18 cellular contexts compared by ENCODE assay signal in the genomic region with DNA sequence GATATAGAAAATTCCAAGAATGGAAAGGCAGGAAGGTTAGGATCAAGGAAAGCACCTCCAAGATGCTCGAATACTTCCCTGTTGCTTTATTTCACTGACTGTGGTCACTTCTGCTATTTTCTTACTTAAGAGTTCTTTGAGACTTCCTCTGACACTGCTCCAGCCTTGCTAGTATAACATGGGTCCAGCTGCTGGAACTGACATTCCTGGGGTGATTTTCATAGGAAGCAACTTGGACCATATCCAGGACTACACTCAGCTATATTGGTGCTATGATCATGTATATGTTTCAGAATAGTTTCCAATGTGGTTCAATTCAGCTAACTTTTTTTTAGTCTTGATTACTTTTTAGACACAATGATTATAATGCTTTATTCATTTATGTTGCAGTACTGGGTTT.
A peak's percentile ranks its signal among the peaks of the same experiment; 100 is the strongest.
DNase-seq lines count a peak whose midpoint lies in the region; ATAC-seq and TF ChIP-seq lines count a peak whose summit lies in the region.
"Had no signal": no experiment of that assay in that cellular context is flagged by ENCODE, and none has a peak within 500 bp of the region (broad histone marks: within the 10 kb centered on the region; RNA-seq: fewer than 3 reads in every experiment).

No MANE protein-coding gene starts in this region.

- no peaks in the 10 kb centered on the region for H3K27me3 ChIP-seq in IMR-90 (ENCODE audit: control insufficient read depth, insufficient read depth, low read length)
- H3K27me3 ChIP-seq: tibial nerve had no signal

- H3K27me3 Mint-ChIP-seq in immature natural killer cell (ENCODE audit: low read depth in 3 of 3) = peaks cover 0 to 2% (median 2%) of the 10 kb centered on the region in 3 donors
- H3K27me3 Mint-ChIP-seq: activated naive CD8-positive, alpha-beta T cell treated with anti-CD3 and anti-CD28 coated beads, Interleukin-2, amount 50 U/mL, for 24 hours; naive B cell had no signal

- BruUV-seq in IMR-90 (replicated peaks; lab: Mats Ljungman, UMichigan) = no TSS peak

- H2AK9ac ChIP-seq in IMR-90 (replicated peaks; ENCODE audit: low read depth, low read length, poor library complexity) = no peak overlapping the region

- no peaks in the 10 kb centered on the region for H3K36me3 ChIP-seq in IMR-90 (ENCODE audit: control insufficient read depth, insufficient read depth, low read length)
- H3K36me3 ChIP-seq: tibial nerve had no signal

- DNase-seq in AG04449 (ENCODE audit: low read depth, low spot score) (peak; percentile 38), IMR-90 (peak; percentile 92), astrocyte of the hippocampus (ENCODE audit: low read depth, low spot score) (peak; percentile 54), glomerular endothelial cell (ENCODE audit: extremely low read depth, low read depth, low spot score) (peak; percentile 52), immature natural killer cell (no peak)
- DNase-seq: activated naive CD8-positive, alpha-beta T cell treated with anti-CD3 and anti-CD28 coated beads, Interleukin-2, amount 50 U/mL, for 24 hours; activated T-cell treated with anti-CD3 and anti-CD28 coated beads, Interleukin-2, amount 50 U/mL, for 4 hours; Calu3; erythroblast; left ventricle myocardium superior; naive B cell; NCI-H1092 had no signal

- no peak for TF ChIP-seq POLR2A in IMR-90 (IDR thresholded peaks at IDR 0.05; ENCODE audit: low read depth, low read length)

- H4K20me1 ChIP-seq in IMR-90 (ENCODE audit: insufficient read depth, low read length) = no peaks in the 10 kb centered on the region

- H4K8ac ChIP-seq in IMR-90 (ENCODE audit: low read depth in 2 of 2, low read length in 2 of 2) = no peak overlapping the region

- H3K9ac ChIP-seq in IMR-90 (ENCODE audit: low read depth, low read length) = no peak overlapping the region

- no peak overlapping the region for H3K4me3 Mint-ChIP-seq in immature natural killer cell
- H3K4me3 Mint-ChIP-seq: activated naive CD8-positive, alpha-beta T cell treated with anti-CD3 and anti-CD28 coated beads, Interleukin-2, amount 50 U/mL, for 24 hours; activated T-cell treated with anti-CD3 and anti-CD28 coated beads, Interleukin-2, amount 50 U/mL, for 4 hours; GM23338; naive B cell had no signal

- no peak overlapping the region for H3K18ac ChIP-seq in IMR-90 (ENCODE audit: low read depth, low read length)

- H3K27ac ChIP-seq in IMR-90 (ENCODE audit: insufficient read depth, low read length) = no peak overlapping the region
- H3K27ac ChIP-seq: coronary artery, tibial nerve had no signal

- intact Hi-C loops in IMR-90 (cut with micrococcal nuclease) = no loop called here

- no peak for TF ChIP-seq RAD21 in IMR-90 (IDR thresholded peaks at IDR 0.05; ENCODE audit: low read length)

- H2BK5ac ChIP-seq in IMR-90 (ENCODE audit: low read depth, low read length, poor library complexity, severe bottlenecking) = no peak overlapping the region

- no peak overlapping the region for H3K4me2 ChIP-seq in IMR-90 (ENCODE audit: low read depth, low read length)
- H3K4me2 ChIP-seq: GM23338 had no signal

- ATAC-seq in IMR-90 (ENCODE audit: low read depth) (peak; percentile 96), GM19467 (IDR thresholded peaks at IDR 0.05; ENCODE audit: unreplicated experiment) (no peak), GM19395 (IDR thresholded peaks at IDR 0.05; ENCODE audit: unreplicated experiment) (no peak), GM19463 (IDR thresholded peaks at IDR 0.05; ENCODE audit: unreplicated experiment) (no peak)
- ATAC-seq: activated naive CD8-positive, alpha-beta T cell treated with anti-CD3 and anti-CD28 coated beads, Interleukin-2, amount 50 U/mL, for 24 hours; activated T-cell treated with anti-CD3 and anti-CD28 coated beads, Interleukin-2, amount 50 U/mL, for 4 hours; GM23338; left ventricle myocardium superior had no signal

- H3K56ac ChIP-seq in IMR-90 (ENCODE audit: extremely low read depth, insufficient read depth, low read length) = no peak overlapping the region

- no peak overlapping the region for H2BK15ac ChIP-seq in IMR-90 (ENCODE audit: low read depth, low read length)

- TF ChIP-seq CTCF in AG04449 (IDR thresholded peaks at IDR 0.05; ENCODE audit: insufficient read depth, low read length, missing control alignments) = no peak
- TF ChIP-seq CTCF in IMR-90 (conservative IDR thresholded peaks at IDR 0.05; ENCODE audit: low read depth, low read length) = no peak

- H3K4ac ChIP-seq in IMR-90 (ENCODE audit: low read depth, low read length) = no peak overlapping the region

- no peak overlapping the region for H4K91ac ChIP-seq in IMR-90 (ENCODE audit: insufficient read depth, low read depth, low read length)

- peaks cover 0 to 10% (median 9%) of the 10 kb centered on the region in 6 donors for H3K9me3 Mint-ChIP-seq in immature natural killer cell
- H3K9me3 Mint-ChIP-seq: GM23338 had no signal

- CTCF ChIA-PET in AG04449 (lab: Yijun Ruan, JAX) (no interaction called here), IMR-90 (lab: Yijun Ruan, JAX) (interaction anchor here (0.7 kb wide), 1 partner anchor 13 kb away, joined by 3 read pairs; no protein-coding TSS in a partner anchor)

- H3K4me1 ChIP-seq in IMR-90 (ENCODE audit: control insufficient read depth, insufficient read depth, low read length) = peaks cover 3% of the 10 kb centered on the region

- H3K23ac ChIP-seq in IMR-90 (ENCODE audit: low read depth, low read length) = peak overlapping the region; percentile 28; the same call in 1 of the 2 replicates

- WGBS in IMR-90 (ENCODE audit: extremely low coverage in 2 of 2, insufficient read length in 1 of 2), 2 experiments = no CpG with 5 or more reads among the region's 1 CpG

- H3K4me1 Mint-ChIP-seq in immature natural killer cell = peaks cover 10 to 18% of the 10 kb centered on the region in 2 donors

- H3K4me3 ChIP-seq in AG04449 (ENCODE audit: low read depth, low read length) (no peak overlapping the region), IMR-90 (ENCODE audit: insufficient read depth, low read depth, low read length) (no peak overlapping the region)
- H3K4me3 ChIP-seq: coronary artery, GM23338, tibial nerve had no signal

- 0 out of 4 replicates have a peak, but pooled peaks cover 0 to 4% of the 10 kb centered on the region in 2 experiments for H3K79me1 ChIP-seq in IMR-90 (ENCODE audit: low read depth in 1 of 2, low read length in 2 of 2)

- H3K9me1 ChIP-seq in IMR-90 (ENCODE audit: insufficient read depth, low read length) = no peaks in the 10 kb centered on the region

- no peak overlapping the region for H2BK20ac ChIP-seq in IMR-90 (ENCODE audit: low read depth, low read length)

- POLR2A ChIA-PET in AG04449 (lab: Yijun Ruan, JAX) = interaction anchor here (0.6 kb wide), 1 partner anchor 465 kb away, joined by 3 read pairs; no protein-coding TSS in a partner anchor
- POLR2A ChIA-PET in IMR-90 (lab: Charles Lee; ENCODE audit: unreplicated experiment) = no interaction called here

- in situ Hi-C loops in IMR-90 (cut with MboI; ENCODE audit: low sequenced_read_pairs) = no loop called here

- H3K36me3 Mint-ChIP-seq in immature natural killer cell = peaks cover 3 to 12% (median 7%) of the 10 kb centered on the region in 3 donors

- no peak overlapping the region for H3K27ac Mint-ChIP-seq in immature natural killer cell
- H3K27ac Mint-ChIP-seq: activated naive CD8-positive, alpha-beta T cell treated with anti-CD3 and anti-CD28 coated beads, Interleukin-2, amount 50 U/mL, for 24 hours; GM23338; naive B cell had no signal

- H3K9me3 ChIP-seq in IMR-90 (ENCODE audit: control insufficient read depth, insufficient read depth, low read length) = peaks cover 2% of the 10 kb centered on the region; the same call in 1 of the 2 replicates

- no peak overlapping the region; the same call in 1 of the 2 replicates for H3K14ac ChIP-seq in IMR-90 (replicated peaks; ENCODE audit: low read depth, low read length)

- dilution Hi-C loops in IMR-90 (cut with HindIII; ENCODE audit: low sequenced_read_pairs, unreplicated experiment) = no loop called here

- H2BK120ac ChIP-seq in IMR-90 (ENCODE audit: low read depth, low read length) = no peak overlapping the region

- H4K5ac ChIP-seq in IMR-90 (ENCODE audit: low read depth, low read length) = no peak overlapping the region

- H2AK5ac ChIP-seq in IMR-90 (ENCODE audit: low read depth, low read length) = no peak overlapping the region

- H2AFZ ChIP-seq in IMR-90 (replicated peaks; ENCODE audit: low read length, poor library complexity) = no peak overlapping the region
- H2AFZ ChIP-seq: GM23338 had no signal

TF ChIP-seq in IMR-90, 13 proteins besides CTCF, POLR2A, EP300 and RAD21:
- TF ChIP-seq RFX5 (IDR thresholded peaks at IDR 0.05; ENCODE audit: low read depth, low read length) = no peak
- TF ChIP-seq, protein P1, sequence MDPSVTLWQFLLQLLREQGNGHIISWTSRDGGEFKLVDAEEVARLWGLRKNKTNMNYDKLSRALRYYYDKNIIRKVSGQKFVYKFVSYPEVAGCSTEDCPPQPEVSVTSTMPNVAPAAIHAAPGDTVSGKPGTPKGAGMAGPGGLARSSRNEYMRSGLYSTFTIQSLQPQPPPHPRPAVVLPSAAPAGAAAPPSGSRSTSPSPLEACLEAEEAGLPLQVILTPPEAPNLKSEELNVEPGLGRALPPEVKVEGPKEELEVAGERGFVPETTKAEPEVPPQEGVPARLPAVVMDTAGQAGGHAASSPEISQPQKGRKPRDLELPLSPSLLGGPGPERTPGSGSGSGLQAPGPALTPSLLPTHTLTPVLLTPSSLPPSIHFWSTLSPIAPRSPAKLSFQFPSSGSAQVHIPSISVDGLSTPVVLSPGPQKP (IDR thresholded peaks at IDR 0.05; ENCODE audit: borderline replicate concordance, low read depth, low read length) = no peak
- no peak for TF ChIP-seq MAZ (IDR thresholded peaks at IDR 0.05; ENCODE audit: borderline replicate concordance, low read depth, low read length)
- no peak for TF ChIP-seq NFE2L2 (IDR thresholded peaks at IDR 0.05; ENCODE audit: low read depth, low read length)
- no peak for TF ChIP-seq MXI1 (IDR thresholded peaks at IDR 0.05; ENCODE audit: borderline replicate concordance, low read depth, low read length)
- no peak for TF ChIP-seq SMC3 (IDR thresholded peaks at IDR 0.05; ENCODE audit: low read depth, low read length)
- no peak for TF ChIP-seq BHLHE40 (IDR thresholded peaks at IDR 0.05; ENCODE audit: low read depth, low read length)
- no peak for TF ChIP-seq RCOR1 (IDR thresholded peaks at IDR 0.05; ENCODE audit: insufficient replicate concordance, low read length)
- TF ChIP-seq, protein P2, sequence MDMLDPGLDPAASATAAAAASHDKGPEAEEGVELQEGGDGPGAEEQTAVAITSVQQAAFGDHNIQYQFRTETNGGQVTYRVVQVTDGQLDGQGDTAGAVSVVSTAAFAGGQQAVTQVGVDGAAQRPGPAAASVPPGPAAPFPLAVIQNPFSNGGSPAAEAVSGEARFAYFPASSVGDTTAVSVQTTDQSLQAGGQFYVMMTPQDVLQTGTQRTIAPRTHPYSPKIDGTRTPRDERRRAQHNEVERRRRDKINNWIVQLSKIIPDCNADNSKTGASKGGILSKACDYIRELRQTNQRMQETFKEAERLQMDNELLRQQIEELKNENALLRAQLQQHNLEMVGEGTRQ (IDR thresholded peaks at IDR 0.05; ENCODE audit: low read depth, low read length) = no peak
- no peak for TF ChIP-seq MAFK (IDR thresholded peaks at IDR 0.05; ENCODE audit: low read depth, low read length)

Comparison
In these comparisons a context has a peak if more than half of its experiments do, and no peak if none do; other contexts are left out.
1. DNase-seq: peak in AG04449 (single experiment), IMR-90 (single experiment), astrocyte of the hippocampus (single experiment) and glomerular endothelial cell (single experiment); none in immature natural killer cell (0 of 3).